1 cellular context compared by ENCODE assay signal in genomic region chr6:43170452-43171283, GRCh38.
TF ChIP-seq lines count a peak whose summit lies in the region.

Gene SRF, plus strand, starts transcription at chr6:43171269. Its CDS starts 388 bp downstream, at chr6:43171657.

TF ChIP-seq in HEK293, 187 proteins besides CTCF, POLR2A, EP300 and RAD21 (continued from another document and continues in another):
- TF ChIP-seq, protein P1, sequence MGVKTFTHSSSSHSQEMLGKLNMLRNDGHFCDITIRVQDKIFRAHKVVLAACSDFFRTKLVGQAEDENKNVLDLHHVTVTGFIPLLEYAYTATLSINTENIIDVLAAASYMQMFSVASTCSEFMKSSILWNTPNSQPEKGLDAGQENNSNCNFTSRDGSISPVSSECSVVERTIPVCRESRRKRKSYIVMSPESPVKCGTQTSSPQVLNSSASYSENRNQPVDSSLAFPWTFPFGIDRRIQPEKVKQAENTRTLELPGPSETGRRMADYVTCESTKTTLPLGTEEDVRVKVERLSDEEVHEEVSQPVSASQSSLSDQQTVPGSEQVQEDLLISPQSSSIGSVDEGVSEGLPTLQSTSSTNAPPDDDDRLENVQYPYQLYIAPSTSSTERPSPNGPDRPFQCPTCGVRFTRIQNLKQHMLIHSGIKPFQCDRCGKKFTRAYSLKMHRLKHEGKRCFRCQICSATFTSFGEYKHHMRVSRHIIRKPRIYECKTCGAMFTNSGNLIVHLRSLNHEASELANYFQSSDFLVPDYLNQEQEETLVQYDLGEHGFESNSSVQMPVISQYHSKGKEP (tag by site-specific recombination; IDR thresholded peaks at IDR 0.05) = no peak
- TF ChIP-seq ZNF660 (tag by site-specific recombination; IDR thresholded peaks at IDR 0.05) (peak; percentile 24), FEZF1 (tag by site-specific recombination; IDR thresholded peaks at IDR 0.05) (no peak), ZNF433 (tag by site-specific recombination; IDR thresholded peaks at IDR 0.05; ENCODE audit: low read depth) (no peak), ZNF548 (tag by site-specific recombination; IDR thresholded peaks at IDR 0.05) (no peak), ZNF169 (tag by site-specific recombination; IDR thresholded peaks at IDR 0.05) (no peak), SP2 (tag by site-specific recombination; IDR thresholded peaks at IDR 0.05) (peak; percentile 87), ZNF354C (tag by site-specific recombination; IDR thresholded peaks at IDR 0.05; ENCODE audit: borderline replicate concordance, low read depth) (no peak), PRDM10 (tag by site-specific recombination; IDR thresholded peaks at IDR 0.05) (peak; percentile 69), HOXD13 (CRISPR knock-in tag; IDR thresholded peaks at IDR 0.05; ENCODE audit: borderline replicate concordance) (no peak), SETDB1 (IDR thresholded peaks at IDR 0.05; ENCODE audit: insufficient read length, low read length) (no peak), ZNF513 (tag by site-specific recombination; IDR thresholded peaks at IDR 0.05) (no peak), ZFP3 (tag by site-specific recombination; IDR thresholded peaks at IDR 0.05; ENCODE audit: low read depth) (no peak), ZNF776 (tag by site-specific recombination; IDR thresholded peaks at IDR 0.05; ENCODE audit: borderline replicate concordance) (no peak), TCF7L2 (IDR thresholded peaks at IDR 0.05; ENCODE audit: borderline replicate concordance, low read depth, low read length) (no peak), ZNF610 (tag by site-specific recombination; IDR thresholded peaks at IDR 0.05; ENCODE audit: borderline replicate concordance) (no peak), ZNF514 (tag by site-specific recombination; IDR thresholded peaks at IDR 0.05) (no peak), BCL6B (tag by site-specific recombination; IDR thresholded peaks at IDR 0.05) (no peak), ZNF664 (tag by site-specific recombination; IDR thresholded peaks at IDR 0.05) (no peak), ZNF341 (tag by site-specific recombination; IDR thresholded peaks at IDR 0.05; ENCODE audit: low read depth) (peak; percentile 77), ZSCAN30 (tag by site-specific recombination; IDR thresholded peaks at IDR 0.05) (no peak), MZF1 (tag by site-specific recombination; IDR thresholded peaks at IDR 0.05; ENCODE audit: borderline replicate concordance) (no peak), ZNF555 (tag by site-specific recombination; conservative IDR thresholded peaks at IDR 0.05) (no peak), ZNF48 (tag by site-specific recombination; IDR thresholded peaks at IDR 0.05) (no peak), ZNF777 (tag by site-specific recombination; IDR thresholded peaks at IDR 0.05; ENCODE audit: borderline replicate concordance) (no peak), ELK4 (IDR thresholded peaks at IDR 0.05; ENCODE audit: borderline replicate concordance, low read depth, low read length) (no peak), KLF9 (tag by site-specific recombination; IDR thresholded peaks at IDR 0.05; ENCODE audit: low read depth) (no peak), SCRT1 (tag by site-specific recombination; IDR thresholded peaks at IDR 0.05; ENCODE audit: borderline replicate concordance) (no peak), ZIC2 (tag by site-specific recombination; IDR thresholded peaks at IDR 0.05) (no peak), ZNF658 (tag by site-specific recombination; IDR thresholded peaks at IDR 0.05) (no peak), ZNF843 (tag by site-specific recombination; IDR thresholded peaks at IDR 0.05) (no peak), ZFHX2 (tag by site-specific recombination; conservative IDR thresholded peaks at IDR 0.05) (no peak), ZNF76 (tag by site-specific recombination; IDR thresholded peaks at IDR 0.05; ENCODE audit: borderline replicate concordance, low read depth) (peak; percentile 42; the same call in 1 of the 2 replicates)
- TF ChIP-seq, protein P2, sequence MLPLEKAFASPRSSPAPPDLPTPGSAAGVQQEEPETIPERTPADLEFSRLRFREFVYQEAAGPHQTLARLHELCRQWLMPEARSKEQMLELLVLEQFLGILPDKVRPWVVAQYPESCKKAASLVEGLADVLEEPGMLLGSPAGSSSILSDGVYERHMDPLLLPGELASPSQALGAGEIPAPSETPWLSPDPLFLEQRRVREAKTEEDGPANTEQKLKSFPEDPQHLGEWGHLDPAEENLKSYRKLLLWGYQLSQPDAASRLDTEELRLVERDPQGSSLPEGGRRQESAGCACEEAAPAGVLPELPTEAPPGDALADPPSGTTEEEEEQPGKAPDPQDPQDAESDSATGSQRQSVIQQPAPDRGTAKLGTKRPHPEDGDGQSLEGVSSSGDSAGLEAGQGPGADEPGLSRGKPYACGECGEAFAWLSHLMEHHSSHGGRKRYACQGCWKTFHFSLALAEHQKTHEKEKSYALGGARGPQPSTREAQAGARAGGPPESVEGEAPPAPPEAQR (tag by site-specific recombination; IDR thresholded peaks at IDR 0.05) = no peak
- TF ChIP-seq, protein P3, sequence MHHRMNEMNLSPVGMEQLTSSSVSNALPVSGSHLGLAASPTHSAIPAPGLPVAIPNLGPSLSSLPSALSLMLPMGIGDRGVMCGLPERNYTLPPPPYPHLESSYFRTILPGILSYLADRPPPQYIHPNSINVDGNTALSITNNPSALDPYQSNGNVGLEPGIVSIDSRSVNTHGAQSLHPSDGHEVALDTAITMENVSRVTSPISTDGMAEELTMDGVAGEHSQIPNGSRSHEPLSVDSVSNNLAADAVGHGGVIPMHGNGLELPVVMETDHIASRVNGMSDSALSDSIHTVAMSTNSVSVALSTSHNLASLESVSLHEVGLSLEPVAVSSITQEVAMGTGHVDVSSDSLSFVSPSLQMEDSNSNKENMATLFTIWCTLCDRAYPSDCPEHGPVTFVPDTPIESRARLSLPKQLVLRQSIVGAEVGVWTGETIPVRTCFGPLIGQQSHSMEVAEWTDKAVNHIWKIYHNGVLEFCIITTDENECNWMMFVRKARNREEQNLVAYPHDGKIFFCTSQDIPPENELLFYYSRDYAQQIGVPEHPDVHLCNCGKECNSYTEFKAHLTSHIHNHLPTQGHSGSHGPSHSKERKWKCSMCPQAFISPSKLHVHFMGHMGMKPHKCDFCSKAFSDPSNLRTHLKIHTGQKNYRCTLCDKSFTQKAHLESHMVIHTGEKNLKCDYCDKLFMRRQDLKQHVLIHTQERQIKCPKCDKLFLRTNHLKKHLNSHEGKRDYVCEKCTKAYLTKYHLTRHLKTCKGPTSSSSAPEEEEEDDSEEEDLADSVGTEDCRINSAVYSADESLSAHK (tag by site-specific recombination; IDR thresholded peaks at IDR 0.05) = no peak
- TF ChIP-seq, protein P4, sequence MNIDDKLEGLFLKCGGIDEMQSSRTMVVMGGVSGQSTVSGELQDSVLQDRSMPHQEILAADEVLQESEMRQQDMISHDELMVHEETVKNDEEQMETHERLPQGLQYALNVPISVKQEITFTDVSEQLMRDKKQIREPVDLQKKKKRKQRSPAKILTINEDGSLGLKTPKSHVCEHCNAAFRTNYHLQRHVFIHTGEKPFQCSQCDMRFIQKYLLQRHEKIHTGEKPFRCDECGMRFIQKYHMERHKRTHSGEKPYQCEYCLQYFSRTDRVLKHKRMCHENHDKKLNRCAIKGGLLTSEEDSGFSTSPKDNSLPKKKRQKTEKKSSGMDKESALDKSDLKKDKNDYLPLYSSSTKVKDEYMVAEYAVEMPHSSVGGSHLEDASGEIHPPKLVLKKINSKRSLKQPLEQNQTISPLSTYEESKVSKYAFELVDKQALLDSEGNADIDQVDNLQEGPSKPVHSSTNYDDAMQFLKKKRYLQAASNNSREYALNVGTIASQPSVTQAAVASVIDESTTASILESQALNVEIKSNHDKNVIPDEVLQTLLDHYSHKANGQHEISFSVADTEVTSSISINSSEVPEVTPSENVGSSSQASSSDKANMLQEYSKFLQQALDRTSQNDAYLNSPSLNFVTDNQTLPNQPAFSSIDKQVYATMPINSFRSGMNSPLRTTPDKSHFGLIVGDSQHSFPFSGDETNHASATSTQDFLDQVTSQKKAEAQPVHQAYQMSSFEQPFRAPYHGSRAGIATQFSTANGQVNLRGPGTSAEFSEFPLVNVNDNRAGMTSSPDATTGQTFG (tag by site-specific recombination; IDR thresholded peaks at IDR 0.05; ENCODE audit: borderline replicate concordance) = no peak
- TF ChIP-seq, protein P5, sequence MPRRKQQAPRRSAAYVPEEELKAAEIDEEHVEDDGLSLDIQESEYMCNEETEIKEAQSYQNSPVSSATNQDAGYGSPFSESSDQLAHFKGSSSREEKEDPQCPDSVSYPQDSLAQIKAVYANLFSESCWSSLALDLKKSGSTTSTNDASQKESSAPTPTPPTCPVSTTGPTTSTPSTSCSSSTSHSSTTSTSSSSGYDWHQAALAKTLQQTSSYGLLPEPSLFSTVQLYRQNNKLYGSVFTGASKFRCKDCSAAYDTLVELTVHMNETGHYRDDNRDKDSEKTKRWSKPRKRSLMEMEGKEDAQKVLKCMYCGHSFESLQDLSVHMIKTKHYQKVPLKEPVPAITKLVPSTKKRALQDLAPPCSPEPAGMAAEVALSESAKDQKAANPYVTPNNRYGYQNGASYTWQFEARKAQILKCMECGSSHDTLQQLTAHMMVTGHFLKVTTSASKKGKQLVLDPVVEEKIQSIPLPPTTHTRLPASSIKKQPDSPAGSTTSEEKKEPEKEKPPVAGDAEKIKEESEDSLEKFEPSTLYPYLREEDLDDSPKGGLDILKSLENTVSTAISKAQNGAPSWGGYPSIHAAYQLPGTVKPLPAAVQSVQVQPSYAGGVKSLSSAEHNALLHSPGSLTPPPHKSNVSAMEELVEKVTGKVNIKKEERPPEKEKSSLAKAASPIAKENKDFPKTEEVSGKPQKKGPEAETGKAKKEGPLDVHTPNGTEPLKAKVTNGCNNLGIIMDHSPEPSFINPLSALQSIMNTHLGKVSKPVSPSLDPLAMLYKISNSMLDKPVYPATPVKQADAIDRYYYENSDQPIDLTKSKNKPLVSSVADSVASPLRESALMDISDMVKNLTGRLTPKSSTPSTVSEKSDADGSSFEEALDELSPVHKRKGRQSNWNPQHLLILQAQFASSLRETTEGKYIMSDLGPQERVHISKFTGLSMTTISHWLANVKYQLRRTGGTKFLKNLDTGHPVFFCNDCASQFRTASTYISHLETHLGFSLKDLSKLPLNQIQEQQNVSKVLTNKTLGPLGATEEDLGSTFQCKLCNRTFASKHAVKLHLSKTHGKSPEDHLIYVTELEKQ (tag by site-specific recombination; IDR thresholded peaks at IDR 0.05; ENCODE audit: borderline replicate concordance) = no peak
- TF ChIP-seq, protein P6, sequence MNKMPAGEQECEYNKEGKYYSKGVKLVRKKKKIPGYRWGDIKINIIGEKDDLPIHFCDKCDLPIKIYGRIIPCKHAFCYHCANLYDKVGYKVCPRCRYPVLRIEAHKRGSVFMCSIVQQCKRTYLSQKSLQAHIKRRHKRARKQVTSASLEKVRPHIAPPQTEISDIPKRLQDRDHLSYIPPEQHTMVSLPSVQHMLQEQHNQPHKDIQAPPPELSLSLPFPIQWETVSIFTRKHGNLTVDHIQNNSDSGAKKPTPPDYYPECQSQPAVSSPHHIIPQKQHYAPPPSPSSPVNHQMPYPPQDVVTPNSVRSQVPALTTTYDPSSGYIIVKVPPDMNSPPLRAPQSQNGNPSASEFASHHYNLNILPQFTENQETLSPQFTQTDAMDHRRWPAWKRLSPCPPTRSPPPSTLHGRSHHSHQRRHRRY (tag by site-specific recombination; IDR thresholded peaks at IDR 0.05) = no peak
